10 cellular contexts compared by ENCODE assay signal in genomic region chr20:3168079-3168828, GRCh38. TPM values are rescaled to one million over a fixed set of nuclear protein-coding genes. Genes with fewer than 3 reads are reported as not detected.
DNase-seq lines count a peak whose midpoint lies in the region; ATAC-seq, FAIRE-seq and TF ChIP-seq lines count a peak whose summit lies in the region.
"Had no signal": no experiment of that assay in that cellular context is flagged by ENCODE, and none has a peak within 500 bp of the region (broad histone marks: within the 10 kb centered on the region; RNA-seq: fewer than 3 reads in every experiment).

No MANE protein-coding gene starts in this region.

- peak; percentile 96 for DNase-seq in H7
- peak; percentile 92 for DNase-seq in NCI-H510A (lab: John Stamatoyannopoulos, UW)
- peak in 2 of 3 donors; percentile 64 to 76 for DNase-seq in right cardiac atrium
- peak; percentile 70 to 90 (median 78) for DNase-seq in pancreas
- no peak for DNase-seq in urothelium cell line (ENCODE audit: low spot score)
- no peak for DNase-seq in NCI-H1092 (lab: John Stamatoyannopoulos, UW)
- DNase-seq in SW 1271 (lab: John Stamatoyannopoulos, UW) = no peak
- DNase-seq: activated CD4-positive, alpha-beta T cell treated with anti-CD3 and anti-CD28 coated beads for 4 hours; anterior cingulate cortex had no signal

- intact Hi-C loops in right cardiac atrium (cut with DNase I) (no loop called here), pancreas (cut with DNase I) (no loop called here)

- H3K27ac ChIP-seq in right cardiac atrium (ENCODE audit: low read length) (no peak overlapping the region), pancreas (peak overlapping the region; percentile 37 to 59 (median 55))

- FAIRE-seq in pancreas (lab: Jason Lieb, UNC) = no peak
- FAIRE-seq in urothelium cell line (lab: Jason Lieb, UNC) = no peak

- H3K27me3 ChIP-seq in H7 (ENCODE audit: control insufficient read depth, insufficient read depth, low read length) = peaks cover 25% of the 10 kb centered on the region
- no peaks in the 10 kb centered on the region for H3K27me3 ChIP-seq in right cardiac atrium (ENCODE audit: control insufficient read depth, insufficient read depth)
- H3K27me3 ChIP-seq in pancreas = no peaks in the 10 kb centered on the region

- H3K4me1 ChIP-seq in right cardiac atrium (ENCODE audit: control insufficient read depth, insufficient read depth, low read length) (no peaks in the 10 kb centered on the region), pancreas (peaks cover 4 to 8% (median 5%) of the 10 kb centered on the region in 3 donors)

- ATAC-seq in right cardiac atrium = peak in 1 of 2 donors; percentile 21
- peak; percentile 80 to 86 (median 84) for ATAC-seq in pancreas
- ATAC-seq in GM18519 (IDR thresholded peaks at IDR 0.05; ENCODE audit: low FRiP score, unreplicated experiment) = no peak

- H3K36me3 ChIP-seq in H7 (replicated peaks; ENCODE audit: control insufficient read depth, insufficient read depth, low read length) = no peaks in the 10 kb centered on the region; the same call in 1 of the 2 replicates
- no peaks in the 10 kb centered on the region for H3K36me3 ChIP-seq in pancreas

- no peak for TF ChIP-seq CTCF in pancreas (IDR thresholded peaks at IDR 0.05)

- 49% methylated on average over 39 of the region's 39 CpGs for WGBS in right cardiac atrium
- WGBS in pancreas, 2 donors = 7 to 15% methylated on average over 31 to 39 of the region's 39 CpGs

- H3K9me3 ChIP-seq in right cardiac atrium (ENCODE audit: control insufficient read depth, low read length) (no peaks in the 10 kb centered on the region), pancreas (no peaks in the 10 kb centered on the region)

- H3K4me3 ChIP-seq in H7 (ENCODE audit: insufficient read depth, low read depth, low read length) (peak overlapping the region; percentile 42), right cardiac atrium (ENCODE audit: low read length) (peak overlapping the region; percentile 1), pancreas (peak overlapping the region; percentile 31 to 72 (median 52))

RNA-seq across cellular contexts. Expression of gene LZTS3, which starts 5.1 kb away (rescaled TPM):
- total RNA-seq in H7 (2014; rRNA removed; shearing (Covaris generic)) = 10.2 and 11.0 TPM in 2 replicates
- total RNA-seq in right cardiac atrium (10 to 100 TPM; 14.1 to 26.9 (median 23.0) TPM), pancreas (10 to 100 TPM; 17.5 to 18.9 (median 18.3) TPM)
- polyA plus RNA-seq in right cardiac atrium (16.8 TPM), pancreas (10 to 100 TPM; 20.3 to 30.5 TPM)

RNA-seq across cellular contexts. Expression of gene FASTKD5, which starts 8.6 kb away (rescaled TPM):
- total RNA-seq in H7 (2014; rRNA removed; shearing (Covaris generic)) = 20.4 and 22.0 TPM in 2 replicates
- 10 to 100 TPM; 16.5 to 21.0 (median 18.8) TPM for total RNA-seq in right cardiac atrium
- 16.8 TPM for polyA plus RNA-seq in right cardiac atrium
- 1 to 10 TPM; 2.7 to 7.6 (median 4.0) TPM for total RNA-seq in pancreas
- polyA plus RNA-seq in pancreas = 1 to 10 TPM; 2.9 to 6.6 TPM

RNA-seq across cellular contexts. Expression of gene UBOX5, which starts 8.6 kb away (rescaled TPM):
- total RNA-seq in H7 (2014; rRNA removed; shearing (Covaris generic)) = 6.4 and 6.9 TPM in 2 replicates
- total RNA-seq in right cardiac atrium (1 to 10 TPM; 4.3 to 5.2 (median 4.4) TPM), pancreas (1 to 10 TPM; 2.3 to 4.2 (median 3.5) TPM)
- polyA plus RNA-seq in right cardiac atrium (3.6 TPM), pancreas (1 to 10 TPM; 3.7 to 4.0 TPM)

RNA-seq across cellular contexts. Expression of gene DDRGK1, which starts 36.2 kb away (rescaled TPM):
- 38.5 and 46.5 TPM in 2 replicates for total RNA-seq in H7 (2014; rRNA removed; shearing (Covaris generic))
- total RNA-seq in right cardiac atrium (10 to 100 TPM; 37.4 to 40.6 (median 38.9) TPM), pancreas (10 to 100 TPM; 42.0 to 52.8 (median 48.1) TPM)
- polyA plus RNA-seq in right cardiac atrium (38.1 TPM), pancreas (10 to 100 TPM; 46.1 to 50.0 TPM)

RNA-seq across cellular contexts. Expression of gene ITPA, which starts 41.0 kb away (rescaled TPM):
- 140 and 147 TPM in 2 replicates for total RNA-seq in H7 (2014; rRNA removed; shearing (Covaris generic))
- total RNA-seq in right cardiac atrium = 10 to 100 TPM; 16.6 to 21.1 (median 17.0) TPM
- polyA plus RNA-seq in right cardiac atrium = 21.8 TPM
- 10 to 100 TPM; 14.2 to 29.9 (median 23.1) TPM for total RNA-seq in pancreas
- 100 to 1,000 TPM in 1 of 2 donors, 10 to 100 TPM in 1; 90.4 to 111 TPM for polyA plus RNA-seq in pancreas

Comparison
In these comparisons a context has a peak if more than half of its experiments do, and no peak if none do; other contexts are left out.
1. DNase-seq: peak in H7 (single experiment), NCI-H510A (single experiment), right cardiac atrium (2 of 3) and pancreas (6 of 6); none in urothelium cell line (single experiment), NCI-H1092 (single experiment) and SW 1271 (0 of 2).
2. H3K4me3 ChIP-seq: peak in every context shown above with its lines; median percentile 52 in pancreas; 42 in H7; 1 in right cardiac atrium.